Comparison of ENCODE assay signal across 9 cellular contexts in the genomic region with DNA sequence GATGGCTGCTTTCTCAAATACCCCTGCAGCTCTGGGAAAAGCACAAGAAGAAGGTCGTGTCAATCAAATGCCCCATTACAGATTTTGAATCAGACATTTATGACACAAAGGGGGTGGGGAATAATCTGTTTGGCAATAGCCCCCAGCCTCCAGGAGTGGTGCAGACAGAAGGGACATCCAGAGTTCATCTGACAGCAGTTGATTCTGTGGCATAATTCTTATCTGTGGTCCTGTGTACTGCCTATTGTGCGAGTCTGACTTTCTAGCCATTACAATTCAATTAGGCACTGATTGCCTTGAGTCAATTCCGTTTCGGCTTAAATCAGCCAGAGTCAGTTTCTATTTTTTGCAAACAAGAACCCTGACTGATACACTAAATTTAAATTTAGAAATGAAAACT. TPM values are rescaled to one million over a fixed set of nuclear protein-coding genes. Genes with fewer than 3 reads are reported as not detected.
"Had no signal": no experiment of that assay in that cellular context is flagged by ENCODE, and none has a peak within 500 bp of the region (broad histone marks: within the 10 kb centered on the region; RNA-seq: fewer than 3 reads in every experiment).

No MANE protein-coding gene starts in this region.

- H3K4me3 ChIP-seq: GM23248, HAP-1, K562 had no signal

- H2AFZ ChIP-seq: GM23248 had no signal

- H3K36me3 ChIP-seq: HAP-1 had no signal

- ATAC-seq: HCT116, HepG2, K562 had no signal

- H3K9me3 ChIP-seq: HAP-1 had no signal

- H3K9ac ChIP-seq: GM23248 had no signal

- H3K4me1 ChIP-seq: HAP-1 had no signal

- H3K27ac ChIP-seq: GM23248, HL-60 had no signal

- DNase-seq: GM23248, GOT3, H7, HFFc6 had no signal

RNA-seq across cellular contexts. Expression of a gene that starts 28.6 kb away (rescaled TPM):
- total RNA-seq: HepG2, K562 had no signal
- polyA plus RNA-seq: HepG2, K562 had no signal
